1 cellular context compared by ENCODE assay signal in genomic region chr7:92835140-92835850, GRCh38.
TF ChIP-seq lines count a peak whose summit lies in the region.

No MANE protein-coding gene starts in this region.

TF ChIP-seq in SK-N-SH, 30 proteins besides CTCF, POLR2A, EP300 and RAD21 (continued from another document):
- TF ChIP-seq MXI1 (IDR thresholded peaks at IDR 0.05; ENCODE audit: low read depth, low read length): 0 out of 2 replicates have a peak, but pooled peaks have one; percentile 43
- TF ChIP-seq, protein P1, sequence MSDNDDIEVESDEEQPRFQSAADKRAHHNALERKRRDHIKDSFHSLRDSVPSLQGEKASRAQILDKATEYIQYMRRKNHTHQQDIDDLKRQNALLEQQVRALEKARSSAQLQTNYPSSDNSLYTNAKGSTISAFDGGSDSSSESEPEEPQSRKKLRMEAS (IDR thresholded peaks at IDR 0.05; ENCODE audit: low read depth): peak; percentile 51
- peak; percentile 72 for TF ChIP-seq PBX3 (IDR thresholded peaks at IDR 0.05)
- no peak for TF ChIP-seq IRF3 (IDR thresholded peaks at IDR 0.05; ENCODE audit: low read depth, low read length)
- no peak for TF ChIP-seq CHD2 (IDR thresholded peaks at IDR 0.05; ENCODE audit: low read length, partially characterized antibody)
- 0 out of 2 replicates have a peak, but pooled peaks have one; percentile 10 for TF ChIP-seq SMC3 (IDR thresholded peaks at IDR 0.05; ENCODE audit: low read depth, low read length)
- TF ChIP-seq FOXM1 (IDR thresholded peaks at IDR 0.05; ENCODE audit: low read depth): no peak
- TF ChIP-seq ELF1 (IDR thresholded peaks at IDR 0.05): peak; percentile 96
- no peak; the same call in 1 of the 2 replicates for TF ChIP-seq TAF1 (IDR thresholded peaks at IDR 0.05; ENCODE audit: borderline replicate concordance, low read depth, low read length)
- TF ChIP-seq GABPA (IDR thresholded peaks at IDR 0.05; ENCODE audit: low read depth): no peak
- TF ChIP-seq SIN3A (IDR thresholded peaks at IDR 0.05; ENCODE audit: borderline replicate concordance, low read depth, low read length): peak; percentile 98; the same call in 1 of the 2 replicates
- TF ChIP-seq POLR2AphosphoS5 (IDR thresholded peaks at IDR 0.05; ENCODE audit: low read depth, low read length): peak; percentile 46; the same call in 1 of the 2 replicates
- 0 out of 2 replicates have a peak, but pooled peaks have one; percentile 2 for TF ChIP-seq FOSL2 (IDR thresholded peaks at IDR 0.05; ENCODE audit: borderline replicate concordance, low read depth)
- TF ChIP-seq TCF12 (IDR thresholded peaks at IDR 0.05): peak; percentile 83
- peak; percentile 42; the same call in 1 of the 2 replicates for TF ChIP-seq YY1 (IDR thresholded peaks at IDR 0.05; ENCODE audit: low read depth)
- no peak for TF ChIP-seq EZH2phosphoT487 (IDR thresholded peaks at IDR 0.05; ENCODE audit: borderline replicate concordance, low read depth)
